ENCODE assay signal across 15 cellular contexts in the genomic region with DNA sequence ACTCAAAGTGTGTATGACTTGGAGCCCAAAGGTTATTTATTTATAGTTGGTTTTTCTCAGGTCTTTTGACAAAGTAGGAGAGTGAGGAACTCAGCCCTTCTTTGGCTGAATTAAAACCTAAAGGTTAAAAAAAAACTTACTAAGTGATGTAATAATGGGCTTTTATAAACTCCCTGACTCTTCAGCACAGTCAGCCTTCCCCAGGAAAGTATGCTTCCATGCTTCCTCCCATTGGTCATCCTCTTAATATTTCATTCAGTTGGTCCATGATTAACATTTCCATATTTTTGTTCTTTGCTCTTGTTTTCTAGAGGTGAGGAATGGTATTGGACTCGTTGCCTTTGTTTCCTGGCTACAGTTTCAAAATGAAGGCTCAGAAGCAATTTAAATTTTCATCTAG. TPM values are rescaled to one million over a fixed set of nuclear protein-coding genes. Genes with fewer than 3 reads are reported as not detected.
DNase-seq lines count a peak whose midpoint lies in the region; ATAC-seq and TF ChIP-seq lines count a peak whose summit lies in the region.
"Had no signal": no experiment of that assay in that cellular context is flagged by ENCODE, and none has a peak within 500 bp of the region (broad histone marks: within the 10 kb centered on the region; RNA-seq: fewer than 3 reads in every experiment).

No MANE protein-coding gene starts in this region.

- H3K27me3 Mint-ChIP-seq in activated naive CD4-positive, alpha-beta T cell treated with anti-CD3 and anti-CD28 coated beads, Interleukin-2, amount 50 U/mL, for 24 hours, result no peaks in the 10 kb centered on the region
- H3K27me3 Mint-ChIP-seq in activated CD8-positive, alpha-beta T cell treated with anti-CD3 and anti-CD28 coated beads, Interleukin-2, amount 10 ng/mL, durations not matched to agents 7 days and 5 days (ENCODE audit: low read depth), result no peaks in the 10 kb centered on the region
- peaks cover 0 to 12% (median 0%) of the 10 kb centered on the region in 3 donors for H3K27me3 Mint-ChIP-seq in immature natural killer cell (ENCODE audit: low read depth in 3 of 3)
- no peaks in the 10 kb centered on the region for H3K27me3 Mint-ChIP-seq in stimulated activated naive B cell treated with anti-CD40 and anti-IgM and Interleukin-4, amounts not matched to agents 10 μg/mL and 1 μg/mL and 100 μg/mL, for 72 hours

- TF ChIP-seq CTCF in lower leg skin (IDR thresholded peaks at IDR 0.05), result no peak

- H3K36me3 Mint-ChIP-seq in activated naive CD4-positive, alpha-beta T cell treated with anti-CD3 and anti-CD28 coated beads, Interleukin-2, amount 50 U/mL, for 24 hours, result peaks cover 30% of the 10 kb centered on the region
- H3K36me3 Mint-ChIP-seq in activated CD8-positive, alpha-beta T cell treated with anti-CD3 and anti-CD28 coated beads, Interleukin-2, amount 10 ng/mL, durations not matched to agents 7 days and 5 days (ENCODE audit: low read depth), result peaks cover 99% of the 10 kb centered on the region
- peaks cover 23 to 51% (median 30%) of the 10 kb centered on the region in 3 donors for H3K36me3 Mint-ChIP-seq in immature natural killer cell
- H3K36me3 Mint-ChIP-seq in stimulated activated naive B cell treated with anti-CD40 and anti-IgM and Interleukin-4, amounts not matched to agents 10 μg/mL and 1 μg/mL and 100 μg/mL, for 72 hours, result peaks cover 61 to 77% of the 10 kb centered on the region in 2 donors

- 57 to 66% methylated on average over 1 of the region's 1 CpG for WGBS in lower leg skin, 2 donors

- CTCF ChIA-PET in activated CD8-positive, alpha-beta T cell treated with anti-CD3 and anti-CD28 coated beads, Interleukin-2, amount 10 ng/mL, durations not matched to agents 7 days and 5 days (lab: Charles Lee), result interaction anchor here (1.2 to 1.6 kb wide), 2 partner anchors 29 to 33 kb away, joined by 4 read pairs; no protein-coding TSS in a partner anchor

- H3K4me3 Mint-ChIP-seq in activated naive CD4-positive, alpha-beta T cell treated with anti-CD3 and anti-CD28 coated beads, Interleukin-2, amount 50 U/mL, for 24 hours, result peak overlapping the region; percentile 83
- peak overlapping the region; percentile 62 for H3K4me3 Mint-ChIP-seq in activated CD8-positive, alpha-beta T cell treated with anti-CD3 and anti-CD28 coated beads, Interleukin-2, amount 10 ng/mL, durations not matched to agents 7 days and 5 days
- peak overlapping the region; percentile 64 to 98 (median 72) for H3K4me3 Mint-ChIP-seq in immature natural killer cell
- peak overlapping the region; percentile 65 to 70 for H3K4me3 Mint-ChIP-seq in stimulated activated naive B cell treated with anti-CD40 and anti-IgM and Interleukin-4, amounts not matched to agents 10 μg/mL and 1 μg/mL and 100 μg/mL, for 72 hours

- peak overlapping the region; percentile 97 for H3K27ac Mint-ChIP-seq in activated naive CD4-positive, alpha-beta T cell treated with anti-CD3 and anti-CD28 coated beads, Interleukin-2, amount 50 U/mL, for 24 hours
- H3K27ac Mint-ChIP-seq in activated CD8-positive, alpha-beta T cell treated with anti-CD3 and anti-CD28 coated beads, Interleukin-2, amount 10 ng/mL, durations not matched to agents 7 days and 5 days, result peak overlapping the region; percentile 79
- H3K27ac Mint-ChIP-seq in immature natural killer cell, result peak overlapping the region; percentile 94 to 100 (median 99)
- H3K27ac Mint-ChIP-seq in stimulated activated naive B cell treated with anti-CD40 and anti-IgM and Interleukin-4, amounts not matched to agents 10 μg/mL and 1 μg/mL and 100 μg/mL, for 72 hours, result peak overlapping the region; percentile 78

- intact Hi-C loops in lower leg skin (cut with DNase I; ENCODE audit: low total_unique reads), result no loop called here

- no peak for DNase-seq in activated naive CD4-positive, alpha-beta T cell treated with Interleukin-2 at 50 U/mL for 16 hours
- peak; percentile 6 for DNase-seq in activated CD8-positive, alpha-beta T cell treated with anti-CD3 and anti-CD28 coated beads, Interleukin-2, amount 10 ng/mL, durations not matched to agents 7 days and 5 days
- DNase-seq in immature natural killer cell (no peak), NCI-H1694 (lab: John Stamatoyannopoulos, UW) (no peak), lower leg skin (ENCODE audit: low spot score in 2 of 2) (no peak), NCI-H1417 (lab: John Stamatoyannopoulos, UW) (no peak)
- no peak for DNase-seq in stimulated activated naive B cell treated with anti-CD40 and anti-IgM and Interleukin-4, amounts not matched to agents 10 μg/mL and 1 μg/mL and 100 μg/mL, for 72 hours
- DNase-seq: activated CD8-positive, alpha-beta memory T cell treated with anti-CD3 and anti-CD28 coated beads for 24 hours; dermis blood vessel endothelial cell; MG63; NCI-H2171 treated with DMSO at 0.1 percent for 48 hours; OCI-M1; SW 1271 had no signal

- peaks cover 91% of the 10 kb centered on the region for H3K4me1 Mint-ChIP-seq in activated naive CD4-positive, alpha-beta T cell treated with anti-CD3 and anti-CD28 coated beads, Interleukin-2, amount 50 U/mL, for 24 hours
- H3K4me1 Mint-ChIP-seq in activated CD8-positive, alpha-beta T cell treated with anti-CD3 and anti-CD28 coated beads, Interleukin-2, amount 10 ng/mL, durations not matched to agents 7 days and 5 days (ENCODE audit: low read depth), result peaks cover 95% of the 10 kb centered on the region
- H3K4me1 Mint-ChIP-seq in immature natural killer cell, result peaks cover 97% of the 10 kb centered on the region in 2 donors
- peaks cover 55 to 98% of the 10 kb centered on the region in 2 donors for H3K4me1 Mint-ChIP-seq in stimulated activated naive B cell treated with anti-CD40 and anti-IgM and Interleukin-4, amounts not matched to agents 10 μg/mL and 1 μg/mL and 100 μg/mL, for 72 hours

- no peak overlapping the region for H3K4me3 ChIP-seq in lower leg skin (ENCODE audit: low read depth, poor library complexity, severe bottlenecking)
- H3K4me3 ChIP-seq: MG63 had no signal

- ATAC-seq in activated CD8-positive, alpha-beta T cell treated with anti-CD3 and anti-CD28 coated beads, Interleukin-2, amount 10 ng/mL, durations not matched to agents 7 days and 5 days, result no peak
- no peak for ATAC-seq in stimulated activated naive B cell treated with anti-CD40 and anti-IgM and Interleukin-4, amounts not matched to agents 10 μg/mL and 1 μg/mL and 100 μg/mL, for 72 hours (replicated peaks)

- no peak for TF ChIP-seq POLR2A in lower leg skin (IDR thresholded peaks at IDR 0.05)

- H3K9me3 Mint-ChIP-seq in activated naive CD4-positive, alpha-beta T cell treated with anti-CD3 and anti-CD28 coated beads, Interleukin-2, amount 50 U/mL, for 24 hours, result no peaks in the 10 kb centered on the region
- H3K9me3 Mint-ChIP-seq in activated CD8-positive, alpha-beta T cell treated with anti-CD3 and anti-CD28 coated beads, Interleukin-2, amount 10 ng/mL, durations not matched to agents 7 days and 5 days (ENCODE audit: insufficient read depth), result no peaks in the 10 kb centered on the region
- no peaks in the 10 kb centered on the region for H3K9me3 Mint-ChIP-seq in immature natural killer cell
- no peaks in the 10 kb centered on the region for H3K9me3 Mint-ChIP-seq in stimulated activated naive B cell treated with anti-CD40 and anti-IgM and Interleukin-4, amounts not matched to agents 10 μg/mL and 1 μg/mL and 100 μg/mL, for 72 hours

- POLR2A ChIA-PET in activated CD8-positive, alpha-beta T cell treated with anti-CD3 and anti-CD28 coated beads, Interleukin-2, amount 10 ng/mL, durations not matched to agents 7 days and 5 days (lab: Charles Lee), result interaction anchor here (1.5 kb wide), 1 partner anchor 8 kb away, joined by 4 read pairs; no protein-coding TSS in a partner anchor

RNA-seq across cellular contexts. Expression of a gene that starts 7.2 kb away (rescaled TPM):
- 100 to 1,000 TPM; 821 to 844 TPM for total RNA-seq in activated CD8-positive, alpha-beta T cell treated with anti-CD3 and anti-CD28 coated beads, Interleukin-2, amount 10 ng/mL, durations not matched to agents 7 days and 5 days
- polyA plus RNA-seq in immature natural killer cell, result 1,000 to 10,000 TPM; 1,394 to 2,060 (median 1,454) TPM
- 100 to 1,000 TPM; 233 to 344 (median 300) TPM for total RNA-seq in lower leg skin

RNA-seq across cellular contexts. Expression of a gene that starts 36.6 kb away (rescaled TPM):
- total RNA-seq in activated CD8-positive, alpha-beta T cell treated with anti-CD3 and anti-CD28 coated beads, Interleukin-2, amount 10 ng/mL, durations not matched to agents 7 days and 5 days, result under 1 TPM; 0.97 TPM
- polyA plus RNA-seq in immature natural killer cell, result 1 to 10 TPM in 1 of 3 donors, under 1 TPM in 2; 0.19 to 2.9 (median 0.22) TPM
- 1 to 10 TPM in 3 of 4 donors, under 1 TPM in 1; 0.34 to 1.7 (median 1.4) TPM for total RNA-seq in lower leg skin
- total RNA-seq: dermis blood vessel endothelial cell had no signal

RNA-seq across cellular contexts. Expression of a gene that starts 45.7 kb away (rescaled TPM):
- 10 to 100 TPM; 52.6 to 56.2 TPM for total RNA-seq in activated CD8-positive, alpha-beta T cell treated with anti-CD3 and anti-CD28 coated beads, Interleukin-2, amount 10 ng/mL, durations not matched to agents 7 days and 5 days
- 100 to 1,000 TPM in 2 of 3 donors, 10 to 100 TPM in 1; 71.8 to 158 (median 101) TPM for polyA plus RNA-seq in immature natural killer cell
- total RNA-seq in lower leg skin, result 100 to 1,000 TPM; 142 to 171 (median 151) TPM

RNA-seq across cellular contexts. Expression of a gene that starts 46.1 kb away (rescaled TPM):
- 10 to 100 TPM; 36.7 to 37.6 TPM for total RNA-seq in activated CD8-positive, alpha-beta T cell treated with anti-CD3 and anti-CD28 coated beads, Interleukin-2, amount 10 ng/mL, durations not matched to agents 7 days and 5 days
- 100 to 1,000 TPM in 1 of 3 donors, 10 to 100 TPM in 2; 96.3 to 145 (median 98.9) TPM for polyA plus RNA-seq in immature natural killer cell
- total RNA-seq in lower leg skin, result 10 to 100 TPM; 26.6 to 60.6 (median 43.3) TPM

RNA-seq across cellular contexts. Expression of a gene that starts 57.4 kb away (rescaled TPM):
- under 1 TPM; 0.53 to 0.55 TPM for total RNA-seq in activated CD8-positive, alpha-beta T cell treated with anti-CD3 and anti-CD28 coated beads, Interleukin-2, amount 10 ng/mL, durations not matched to agents 7 days and 5 days
- 10 to 100 TPM; 13.0 to 64.7 (median 30.5) TPM for polyA plus RNA-seq in immature natural killer cell
- total RNA-seq in lower leg skin, result under 1 TPM in 2 of 4 donors, not detected in 2; 0.15 to 0.46 TPM
- total RNA-seq: dermis blood vessel endothelial cell, pulmonary artery endothelial cell had no signal
